8 cellular contexts compared by ENCODE assay signal in genomic region chr16:18789515-18789849, GRCh38. TPM values are rescaled to one million over a fixed set of nuclear protein-coding genes. Genes with fewer than 3 reads are reported as not detected.
DNase-seq lines count a peak whose midpoint lies in the region; ATAC-seq and TF ChIP-seq lines count a peak whose summit lies in the region.

No MANE protein-coding gene starts in this region.

- no peak for TF ChIP-seq CTCF in breast epithelium (IDR thresholded peaks at IDR 0.05)

- peak overlapping the region; percentile 95 for H3K27ac Mint-ChIP-seq in activated naive CD4-positive, alpha-beta T cell treated with anti-CD3 and anti-CD28 coated beads, Interleukin-2, amount 10 ng/mL, durations not matched to agents 7 days and 5 days

- intact Hi-C loops in breast epithelium (cut with DNase I; ENCODE audit: low total_unique reads) = no loop called here

- H3K9me3 Mint-ChIP-seq in activated naive CD4-positive, alpha-beta T cell treated with anti-CD3 and anti-CD28 coated beads, Interleukin-2, amount 10 ng/mL, durations not matched to agents 7 days and 5 days = no peaks in the 10 kb centered on the region

- H3K36me3 ChIP-seq in breast epithelium (peaks cover 5% of the 10 kb centered on the region), mesodermal cell (ENCODE audit: control insufficient read depth, insufficient read depth, low read length) (peaks cover 90% of the 10 kb centered on the region), urinary bladder (ENCODE audit: insufficient read depth) (peaks cover 4% of the 10 kb centered on the region)

- no peak for TF ChIP-seq POLR2A in breast epithelium (IDR thresholded peaks at IDR 0.05)

- peak overlapping the region; percentile 79 to 98 (median 97) for H3K4me3 ChIP-seq in breast epithelium
- peak overlapping the region; percentile 97 for H3K4me3 ChIP-seq in mesodermal cell (ENCODE audit: extremely low read depth, insufficient read depth, low read length, poor library complexity, severe bottlenecking)
- H3K4me3 ChIP-seq in urinary bladder (ENCODE audit: low read depth, low read length) = peak overlapping the region; percentile 95

- H3K9me3 ChIP-seq in breast epithelium (no peaks in the 10 kb centered on the region), mesodermal cell (ENCODE audit: control insufficient read depth, low read length) (no peaks in the 10 kb centered on the region)

- peaks cover 89% of the 10 kb centered on the region for H3K36me3 Mint-ChIP-seq in activated naive CD4-positive, alpha-beta T cell treated with anti-CD3 and anti-CD28 coated beads, Interleukin-2, amount 10 ng/mL, durations not matched to agents 7 days and 5 days

- no peak for DNase-seq in activated naive CD4-positive, alpha-beta T cell treated with anti-CD3 and anti-CD28 coated beads, Interleukin-2, amount 10 ng/mL, durations not matched to agents 7 days and 5 days
- DNase-seq in activated naive CD4-positive, alpha-beta T cell treated with anti-CD3 and anti-CD28 coated beads, Interleukin-2, amount 50 U/mL, for 16 hours = no peak
- DNase-seq in breast epithelium (ENCODE audit: low spot score in 2 of 2) = no peak
- no peak for DNase-seq in RPMI8226

- peak overlapping the region; percentile 81 to 92 for H3K27ac ChIP-seq in breast epithelium
- peak overlapping the region; percentile 92 for H3K27ac ChIP-seq in mesodermal cell (ENCODE audit: low read depth, low read length, severe bottlenecking)
- H3K27ac ChIP-seq in urinary bladder (ENCODE audit: low read depth) = peak overlapping the region; percentile 81

- no peaks in the 10 kb centered on the region for H3K27me3 ChIP-seq in breast epithelium

- ATAC-seq in HG03378 (IDR thresholded peaks at IDR 0.05; ENCODE audit: unreplicated experiment) (no peak), GM19328 (IDR thresholded peaks at IDR 0.05; ENCODE audit: unreplicated experiment) (no peak)

- CTCF ChIA-PET in activated naive CD4-positive, alpha-beta T cell treated with anti-CD3 and anti-CD28 coated beads, Interleukin-2, amount 10 ng/mL, durations not matched to agents 7 days and 5 days (lab: Charles Lee) = interaction anchor here (1.4 kb wide), 1 partner anchor 12 kb away, joined by 10 read pairs; the partner anchor contains the start of gene ARL6IP1

- H3K4me1 ChIP-seq in breast epithelium (peaks cover 8 to 17% of the 10 kb centered on the region in 2 donors), mesodermal cell (ENCODE audit: control insufficient read depth, insufficient read depth, low read length, poor library complexity, severe bottlenecking) (peaks cover 16% of the 10 kb centered on the region), urinary bladder (ENCODE audit: insufficient read depth) (no peaks in the 10 kb centered on the region)

- no peaks in the 10 kb centered on the region for H3K27me3 Mint-ChIP-seq in activated naive CD4-positive, alpha-beta T cell treated with anti-CD3 and anti-CD28 coated beads, Interleukin-2, amount 10 ng/mL, durations not matched to agents 7 days and 5 days

- WGBS in mesodermal cell (ENCODE audit: insufficient coverage in 2 of 2), 2 experiments = 0 to 2% methylated on average over 4 of the region's 5 CpGs
- 1% methylated on average over 5 of the region's 5 CpGs for WGBS in urinary bladder

- peaks cover 61% of the 10 kb centered on the region for H3K4me1 Mint-ChIP-seq in activated naive CD4-positive, alpha-beta T cell treated with anti-CD3 and anti-CD28 coated beads, Interleukin-2, amount 10 ng/mL, durations not matched to agents 7 days and 5 days

- peak overlapping the region; percentile 95 for H3K4me3 Mint-ChIP-seq in activated naive CD4-positive, alpha-beta T cell treated with anti-CD3 and anti-CD28 coated beads, Interleukin-2, amount 10 ng/mL, durations not matched to agents 7 days and 5 days

RNA-seq across cellular contexts. Expression of gene RPS15A, which starts 0.7 kb away (rescaled TPM):
- total RNA-seq in breast epithelium (1,000 to 10,000 TPM; 2,031 to 3,077 (median 2,955) TPM), urinary bladder (1,611 TPM)
- 2,078 TPM for polyA plus RNA-seq in mesodermal cell (2013, experiment 1 of 2)
- polyA plus RNA-seq in mesodermal cell (2013, experiment 2 of 2) = 2,164 TPM
- polyA plus RNA-seq in urinary bladder = 3,190 TPM

RNA-seq across cellular contexts. Expression of gene ARL6IP1, which starts 11.9 kb away (rescaled TPM):
- total RNA-seq in breast epithelium (100 to 1,000 TPM; 199 to 368 (median 302) TPM), urinary bladder (190 TPM)
- polyA plus RNA-seq in mesodermal cell (2013, experiment 1 of 2) = 236 TPM
- polyA plus RNA-seq in mesodermal cell (2013, experiment 2 of 2) = 268 TPM
- polyA plus RNA-seq in urinary bladder = 79.9 TPM
